Comparison of ENCODE assay signal across 8 cellular contexts in genomic region chr7:72925546-72926120, GRCh38. TPM values are rescaled to one million over a fixed set of nuclear protein-coding genes. Genes with fewer than 3 reads are reported as not detected.
DNase-seq lines count a peak whose midpoint lies in the region; ATAC-seq, FAIRE-seq and TF ChIP-seq lines count a peak whose summit lies in the region.

No MANE protein-coding gene starts in this region.

- CTCF ChIA-PET in Calu3 (lab: Charles Lee) = no interaction called here
- CTCF ChIA-PET in HepG2 (lab: Yijun Ruan, JAX; ENCODE audit: low intra/inter-chr PET ratio, low total read pairs) = no interaction called here

- WGBS in HepG2 (ENCODE audit: low lambda C conversion rate) = 10% methylated on average over 13 of the region's 35 CpGs
- 2% methylated on average over 35 of the region's 35 CpGs for WGBS in thymus

- H3K4me3 Mint-ChIP-seq in Calu3 (ENCODE audit: low read depth, unreplicated experiment) = peak overlapping the region; percentile 86

- H3K4me2 ChIP-seq in HepG2 (ENCODE audit: low read depth, low read length) = peak overlapping the region; percentile 88

- in situ Hi-C loops in astrocyte of the spinal cord (cut with HindIII; ENCODE audit: low sequenced_read_pairs) (no loop called here), HepG2 (cut with HindIII; ENCODE audit: extremely low pct_ligation_motif_present, low pct_unique_long_range_greater_than_20kb) (no loop called here)

- H3K36me3 ChIP-seq in HUES48 (ENCODE audit: control insufficient read depth, insufficient read depth, low read length) (peaks cover 43% of the 10 kb centered on the region), HepG2 (replicated peaks in 1 of 2; ENCODE audit: control insufficient read depth in 1 of 2, insufficient read depth in 2 of 2, low read length in 2 of 2) (peaks cover 13 to 42% of the 10 kb centered on the region in 2 experiments), thymus (ENCODE audit: control insufficient read depth, insufficient read depth) (peaks cover 30% of the 10 kb centered on the region)

- H3K4me3 ChIP-seq in HUES48 (ENCODE audit: low read depth, low read length) (peak overlapping the region; percentile 100), astrocyte of the spinal cord (ENCODE audit: low read depth, low read length) (peak overlapping the region; percentile 97), HepG2 (replicated peaks in 1 of 3; ENCODE audit: insufficient read depth in 1 of 3, low read depth in 2 of 3, low read length in 3 of 3) (peak overlapping the region; percentile 60 to 74 (median 73)), thymus (ENCODE audit: low read length) (peak overlapping the region; percentile 62)

- H3K9ac ChIP-seq in HUES48 (ENCODE audit: low read depth, low read length) (peak overlapping the region; percentile 99), HepG2 (ENCODE audit: insufficient read depth, low read depth, low read length) (peak overlapping the region; percentile 81)

- H3K27ac Mint-ChIP-seq in Calu3 (ENCODE audit: unreplicated experiment) = peak overlapping the region; percentile 90

- peaks cover 33% of the 10 kb centered on the region for H3K79me2 ChIP-seq in HepG2 (ENCODE audit: insufficient read depth, low read length)

- H3K36me3 Mint-ChIP-seq in Calu3 (ENCODE audit: insufficient read depth, unreplicated experiment) = peaks cover 52% of the 10 kb centered on the region

- peaks cover 6% of the 10 kb centered on the region; the same call in 1 of the 2 replicates for H4K20me1 ChIP-seq in HepG2 (ENCODE audit: insufficient read depth, low read length)

- no peak for TF ChIP-seq RAD21 in HepG2 (CRISPR knock-in tag; IDR thresholded peaks at IDR 0.05)

- H3K27ac ChIP-seq in HUES48 (ENCODE audit: low read depth, low read length) = peak overlapping the region; percentile 96
- peak overlapping the region; percentile 73 for H3K27ac ChIP-seq in HepG2 (ENCODE audit: extremely low read length, insufficient read depth, low read length)
- H3K27ac ChIP-seq in thymus (ENCODE audit: low read depth) = peak overlapping the region; percentile 85

- no peak for ATAC-seq in HepG2
- no peak for ATAC-seq in HG02678 (IDR thresholded peaks at IDR 0.05; ENCODE audit: unreplicated experiment)

- no peaks in the 10 kb centered on the region for H3K9me3 Mint-ChIP-seq in Calu3 (ENCODE audit: low read depth, unreplicated experiment)

- no peaks in the 10 kb centered on the region for H3K27me3 Mint-ChIP-seq in Calu3 (ENCODE audit: unreplicated experiment)

- BruUV-seq in Calu3 (replicated peaks; lab: Mats Ljungman, UMichigan) (no TSS peak), HepG2 (replicated peaks; lab: Mats Ljungman, UMichigan) (no TSS peak)

- no peaks in the 10 kb centered on the region for H3K4me1 Mint-ChIP-seq in Calu3 (ENCODE audit: low read depth, unreplicated experiment)

- no peak overlapping the region for H2AFZ ChIP-seq in HepG2 (ENCODE audit: low read length)

- H3K4me1 ChIP-seq in HUES48 (ENCODE audit: control insufficient read depth, insufficient read depth, low read length) (peaks cover 4% of the 10 kb centered on the region; the same call in 1 of the 2 replicates), HepG2 (ENCODE audit: insufficient read depth, low read length) (peaks cover 24% of the 10 kb centered on the region), thymus (ENCODE audit: control insufficient read depth, insufficient read depth, low read length) (peaks cover 11% of the 10 kb centered on the region)

- H3K27me3 ChIP-seq in HUES48 (ENCODE audit: control insufficient read depth, insufficient read depth, low read length) (no peaks in the 10 kb centered on the region), HepG2 (ENCODE audit: control insufficient read depth in 1 of 2, insufficient read depth in 2 of 2, low read length in 2 of 2) (no peaks in the 10 kb centered on the region; a peak in 1 of 5 replicates), thymus (ENCODE audit: control insufficient read depth, insufficient read depth) (no peaks in the 10 kb centered on the region)

- intact Hi-C loops in Calu3 (cut with micrococcal nuclease; ENCODE audit: unreplicated experiment) (no loop called here), HepG2 (cut with micrococcal nuclease; ENCODE audit: unreplicated experiment) (no loop called here)

- FAIRE-seq in HepG2 (lab: Jason Lieb, UNC) = peak; percentile 18

- H3K9me3 ChIP-seq in HUES48 (ENCODE audit: control insufficient read depth, insufficient read depth, low read length) (no peaks in the 10 kb centered on the region), HepG2 (ENCODE audit: low read length) (no peaks in the 10 kb centered on the region), thymus (ENCODE audit: control insufficient read depth) (no peaks in the 10 kb centered on the region)

- no peak for DNase-seq in Calu3
- DNase-seq in astrocyte of the spinal cord (ENCODE audit: low read depth, low spot score) = peak; percentile 6
- DNase-seq in HepG2 (ENCODE audit: low spot score) = no peak
- DNase-seq in NOMO-1 treated with dmso at 0.1 percent for 144 hours (lab: John Stamatoyannopoulos, UW; ENCODE audit: unreplicated experiment) = no peak
- DNase-seq in GDM1 (lab: John Stamatoyannopoulos, UW) = no peak

- TF ChIP-seq POLR2A in HepG2 (IDR thresholded peaks at IDR 0.05; ENCODE audit: insufficient read depth in 1 of 2, low read depth in 2 of 2, low read length in 2 of 2) = no peak

- TF ChIP-seq EP300 in HepG2 (IDR thresholded peaks at IDR 0.05; ENCODE audit: low read depth in 2 of 2, low read length in 2 of 2) = no peak
- TF ChIP-seq EP300 in HepG2 (CRISPR knock-in tag; IDR thresholded peaks at IDR 0.05; ENCODE audit: borderline replicate concordance) = no peak

- TF ChIP-seq CTCF in Calu3 (IDR thresholded peaks at IDR 0.05; ENCODE audit: unreplicated experiment) = no peak
- no peak for TF ChIP-seq CTCF in astrocyte of the spinal cord (IDR thresholded peaks at IDR 0.05; ENCODE audit: low read depth, low read length)
- no peak for TF ChIP-seq CTCF in HepG2 (CRISPR knock-in tag; IDR thresholded peaks at IDR 0.05)

- POLR2A ChIA-PET in HepG2 (lab: Yijun Ruan, JAX) = no interaction called here

TF ChIP-seq in HepG2, 621 proteins besides CTCF, POLR2A, EP300 and RAD21 (continues in another document):
- TF ChIP-seq POLR2AphosphoS5 (IDR thresholded peaks at IDR 0.05; ENCODE audit: low read depth, low read length) = no peak

RNA-seq across cellular contexts. Expression of gene POM121, which starts 0.7 kb away (rescaled TPM):
- total RNA-seq in Calu3 (2022) (31.0 and 33.2 TPM in 2 replicates), HepG2 (2016; rRNA removed; fragmentation: Illumina TruSeq; extraction: Trizol) (8.4 and 12.7 TPM in 2 replicates)
- 7.3 and 8.9 TPM in 2 replicates for total RNA-seq in HepG2 (2016; cell fraction: cytosol; rRNA removed; fragmentation: Illumina TruSeq; extraction: Trizol; ENCODE audit: low read depth)
- 8.1 and 12.1 TPM in 2 replicates for total RNA-seq in HepG2 (2016; cell fraction: insoluble cytoplasmic fraction; rRNA removed; fragmentation: Illumina TruSeq; extraction: Trizol)
- 9.6 and 11.2 TPM in 2 replicates for total RNA-seq in HepG2 (2016; cell fraction: membrane; rRNA removed; fragmentation: Illumina TruSeq; extraction: Trizol)
- total RNA-seq in HepG2 (2016; cell fraction: nucleus; rRNA removed; fragmentation: Illumina TruSeq; extraction: Trizol) = 15.4 and 17.1 TPM in 2 replicates
- polyA plus RNA-seq in HepG2 (2011; rRNA removed) (9.2 and 10.3 TPM in 2 replicates), thymus (14.4 TPM)
- polyA plus RNA-seq in HepG2 (2011; cell fraction: cytosol; rRNA removed) = 6.9 and 7.8 TPM in 2 replicates
- polyA plus RNA-seq in HepG2 (2011; cell fraction: nucleus; rRNA removed) = 26.7 and 30.4 TPM in 2 replicates
- polyA plus RNA-seq in HepG2 (2012) = 24.9 and 31.2 TPM in 2 replicates
- polyA plus RNA-seq in HepG2 (2016; cell fraction: cytosol; fragmentation: Illumina TruSeq; extraction: Trizol; ENCODE audit: low read depth) = 2.0 and 2.4 TPM in 2 replicates
- 28.5 and 38.3 TPM in 2 replicates for polyA plus RNA-seq in HepG2 (2016; cell fraction: insoluble cytoplasmic fraction; fragmentation: Illumina TruSeq; extraction: Trizol; ENCODE audit: low read depth)
- polyA plus RNA-seq in HepG2 (2016; cell fraction: membrane; fragmentation: Illumina TruSeq; extraction: Trizol; ENCODE audit: low read depth) = 10.4 and 10.5 TPM in 2 replicates
- 58.9 and 64.1 TPM in 2 replicates for polyA plus RNA-seq in HepG2 (2016; cell fraction: nucleus; fragmentation: Illumina TruSeq; extraction: Trizol; ENCODE audit: insufficient read depth, low read depth)
- polyA minus RNA-seq in HepG2 (2011; rRNA and poly(A)+ RNA removed; ENCODE audit: low replicate concordance) = 14.3 and 15.0 TPM in 2 replicates
- 13.8 and 14.0 TPM in 2 replicates for polyA minus RNA-seq in HepG2 (2011; cell fraction: cytosol; rRNA and poly(A)+ RNA removed)
- polyA minus RNA-seq in HepG2 (2011; cell fraction: nucleus; rRNA and poly(A)+ RNA removed) = 13.9 and 14.9 TPM in 2 replicates

RNA-seq across cellular contexts. Expression of gene TRIM74, which starts 43.6 kb away (rescaled TPM):
- total RNA-seq in Calu3 (2022) = 0.33 TPM in 1 of 2 replicates, not detected in the other
- total RNA-seq in HepG2 (2016; rRNA removed; fragmentation: Illumina TruSeq; extraction: Trizol) = 0.88 and 1.4 TPM in 2 replicates
- 0.71 TPM in 1 of 2 replicates, not detected in the other for total RNA-seq in HepG2 (2016; cell fraction: cytosol; rRNA removed; fragmentation: Illumina TruSeq; extraction: Trizol; ENCODE audit: low read depth)
- 0.94 and 2.2 TPM in 2 replicates for total RNA-seq in HepG2 (2016; cell fraction: insoluble cytoplasmic fraction; rRNA removed; fragmentation: Illumina TruSeq; extraction: Trizol)
- total RNA-seq in HepG2 (2016; cell fraction: membrane; rRNA removed; fragmentation: Illumina TruSeq; extraction: Trizol) = 0.37 and 0.72 TPM in 2 replicates
- total RNA-seq in HepG2 (2016; cell fraction: nucleus; rRNA removed; fragmentation: Illumina TruSeq; extraction: Trizol) = 1.4 and 1.5 TPM in 2 replicates
- 0.51 and 0.61 TPM in 2 replicates for polyA plus RNA-seq in HepG2 (2011; rRNA removed)
- 0.18 and 0.48 TPM in 2 replicates for polyA plus RNA-seq in HepG2 (2011; cell fraction: cytosol; rRNA removed)
- 8.5 and 14.9 TPM in 2 replicates for polyA plus RNA-seq in HepG2 (2011; cell fraction: nucleus; rRNA removed)
- polyA plus RNA-seq in HepG2 (2012) = 0.90 and 1.1 TPM in 2 replicates
- 0.32 TPM in 1 of 2 replicates, not detected in the other for polyA plus RNA-seq in HepG2 (2016; cell fraction: cytosol; fragmentation: Illumina TruSeq; extraction: Trizol; ENCODE audit: low read depth)
- polyA plus RNA-seq in HepG2 (2016; cell fraction: insoluble cytoplasmic fraction; fragmentation: Illumina TruSeq; extraction: Trizol; ENCODE audit: low read depth) = 1.3 and 2.3 TPM in 2 replicates
- polyA plus RNA-seq in HepG2 (2016; cell fraction: membrane; fragmentation: Illumina TruSeq; extraction: Trizol; ENCODE audit: low read depth) = 0.42 and 1.2 TPM in 2 replicates
- polyA plus RNA-seq in HepG2 (2016; cell fraction: nucleus; fragmentation: Illumina TruSeq; extraction: Trizol; ENCODE audit: insufficient read depth, low read depth) = 2.9 and 3.1 TPM in 2 replicates
- polyA minus RNA-seq in HepG2 (2011; rRNA and poly(A)+ RNA removed; ENCODE audit: low replicate concordance) = 0.14 and 1.6 TPM in 2 replicates
- polyA minus RNA-seq in HepG2 (2011; cell fraction: cytosol; rRNA and poly(A)+ RNA removed) = not detected in 2 replicates
- polyA minus RNA-seq in HepG2 (2011; cell fraction: nucleus; rRNA and poly(A)+ RNA removed) = 0.77 TPM in 1 of 2 replicates, not detected in the other
- polyA plus RNA-seq in thymus = 3.2 TPM
